8 cellular contexts compared by ENCODE assay signal in the genomic region with DNA sequence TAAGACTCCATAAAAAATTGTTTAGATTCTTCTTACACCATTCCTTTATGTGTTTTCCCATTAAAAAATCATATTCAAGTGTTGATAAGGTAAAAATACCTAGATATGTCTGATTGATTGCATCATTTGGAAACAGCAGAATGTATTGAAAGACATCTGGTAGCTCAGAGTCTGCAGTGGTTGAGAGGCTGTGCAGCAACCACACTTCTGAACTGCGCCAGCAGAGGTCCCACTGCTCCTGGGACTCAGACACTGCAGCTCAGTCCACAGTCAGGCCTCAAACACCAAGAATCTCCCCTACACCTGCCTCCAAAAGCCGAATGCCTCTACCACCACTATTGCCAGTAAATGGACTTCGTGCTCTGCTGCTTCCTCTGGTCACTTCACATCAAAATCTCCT.
A peak's percentile ranks its signal among the peaks of the same experiment; 100 is the strongest.
DNase-seq lines count a peak whose midpoint lies in the region; ATAC-seq and TF ChIP-seq lines count a peak whose summit lies in the region.

No MANE protein-coding gene starts in this region.

- no peaks in the 10 kb centered on the region for H3K36me3 Mint-ChIP-seq in CD4-positive, alpha-beta memory T cell
- no peaks in the 10 kb centered on the region for H3K36me3 Mint-ChIP-seq in activated CD4-positive, alpha-beta memory T cell treated with anti-CD3 and anti-CD28 coated beads for 36 hours
- peaks cover 3% of the 10 kb centered on the region for H3K36me3 Mint-ChIP-seq in neural crest cell (ENCODE audit: low read depth)

- H3K27ac ChIP-seq in CD4-positive, alpha-beta memory T cell (ENCODE audit: low read depth, low read length): no peak overlapping the region
- H3K27ac ChIP-seq in Karpas-422 (ENCODE audit: low read length): no peak overlapping the region
- H3K27ac ChIP-seq in esophagus squamous epithelium: no peak overlapping the region

- H3K27me3 ChIP-seq in CD4-positive, alpha-beta memory T cell (ENCODE audit: insufficient read depth, low read length): no peaks in the 10 kb centered on the region
- no peaks in the 10 kb centered on the region for H3K27me3 ChIP-seq in Karpas-422 (ENCODE audit: low read length)
- peaks cover 0 to 4% (median 0%) of the 10 kb centered on the region in 4 donors for H3K27me3 ChIP-seq in esophagus squamous epithelium

- peaks cover 10% of the 10 kb centered on the region for H3K4me1 ChIP-seq in CD4-positive, alpha-beta memory T cell (ENCODE audit: insufficient read depth, low read length)
- H3K4me1 ChIP-seq in Karpas-422 (ENCODE audit: low read length) (no peaks in the 10 kb centered on the region), esophagus squamous epithelium (no peaks in the 10 kb centered on the region)

- H3K79me2 ChIP-seq in Karpas-422 (ENCODE audit: low read length): no peaks in the 10 kb centered on the region

- intact Hi-C loops in CD4-positive, alpha-beta memory T cell (cut with micrococcal nuclease): loop anchor here (1.0 to 10.0 kb wide), 2 partner anchors 93 to 300 kb away; no protein-coding TSS in a partner anchor
- intact Hi-C loops in activated CD4-positive, alpha-beta memory T cell treated with anti-CD3 and anti-CD28 coated beads for 36 hours (cut with micrococcal nuclease): loop anchor here (1.0 kb wide), 1 partner anchor 93 kb away; no protein-coding TSS in a partner anchor
- intact Hi-C loops in esophagus squamous epithelium (cut with DNase I): no loop called here

- H3K27me3 Mint-ChIP-seq in CD4-positive, alpha-beta memory T cell: no peaks in the 10 kb centered on the region
- no peaks in the 10 kb centered on the region for H3K27me3 Mint-ChIP-seq in activated CD4-positive, alpha-beta memory T cell treated with anti-CD3 and anti-CD28 coated beads for 36 hours
- H3K27me3 Mint-ChIP-seq in neural crest cell (ENCODE audit: low read depth): no peaks in the 10 kb centered on the region

- 76 to 100% methylated on average over 1 to 3 of the region's 3 CpGs for WGBS in esophagus squamous epithelium, 2 donors

- TF ChIP-seq POLR2A in esophagus squamous epithelium (IDR thresholded peaks at IDR 0.05): no peak

- H3K4me1 Mint-ChIP-seq in CD4-positive, alpha-beta memory T cell: peaks cover 21 to 24% (median 22%) of the 10 kb centered on the region in 4 donors
- H3K4me1 Mint-ChIP-seq in activated CD4-positive, alpha-beta memory T cell treated with anti-CD3 and anti-CD28 coated beads for 36 hours (ENCODE audit: low read depth): peaks cover 9% of the 10 kb centered on the region
- peaks cover 29% of the 10 kb centered on the region for H3K4me1 Mint-ChIP-seq in neural crest cell

- H3K4me2 ChIP-seq in Karpas-422 (ENCODE audit: low read depth, low read length, poor library complexity, severe bottlenecking): no peak overlapping the region

- H3K27ac Mint-ChIP-seq in CD4-positive, alpha-beta memory T cell: peak overlapping the region in 3 of 7 donors; percentile 34 to 52 (median 43)
- no peak overlapping the region for H3K27ac Mint-ChIP-seq in activated CD4-positive, alpha-beta memory T cell treated with anti-CD3 and anti-CD28 coated beads for 36 hours
- H3K27ac Mint-ChIP-seq in neural crest cell (ENCODE audit: unreplicated experiment): no peak overlapping the region

- no peak overlapping the region for H3K4me3 Mint-ChIP-seq in CD4-positive, alpha-beta memory T cell
- H3K4me3 Mint-ChIP-seq in activated CD4-positive, alpha-beta memory T cell treated with anti-CD3 and anti-CD28 coated beads for 36 hours: no peak overlapping the region
- H3K4me3 Mint-ChIP-seq in neural crest cell: no peak overlapping the region

- H3K9me2 ChIP-seq in Karpas-422 (replicated peaks; ENCODE audit: insufficient read depth, low read length): no peaks in the 10 kb centered on the region

- DNase-seq in CD4-positive, alpha-beta memory T cell: peak; percentile 50 to 65 (median 60)
- DNase-seq in Karpas-422 (peak; percentile 74), epithelial cell of esophagus (ENCODE audit: low read depth) (peak; percentile 53), neural crest cell (ENCODE audit: low read depth, low spot score) (peak; percentile 30), dedifferentiated amniotic fluid mesenchymal stem cell (ENCODE audit: extremely low spot score) (no peak), esophagus squamous epithelium (lab: John Stamatoyannopoulos, UW) (no peak)
- peak; percentile 62 for DNase-seq in activated CD4-positive, alpha-beta memory T cell treated with anti-CD3 and anti-CD28 coated beads for 36 hours

- H3K9me3 Mint-ChIP-seq in CD4-positive, alpha-beta memory T cell: peaks cover 0 to 4% (median 0%) of the 10 kb centered on the region in 8 donors
- no peaks in the 10 kb centered on the region for H3K9me3 Mint-ChIP-seq in activated CD4-positive, alpha-beta memory T cell treated with anti-CD3 and anti-CD28 coated beads for 36 hours
- H3K9me3 Mint-ChIP-seq in neural crest cell: peaks cover 10% of the 10 kb centered on the region

- POLR2A ChIA-PET in CD4-positive, alpha-beta memory T cell (lab: Charles Lee; ENCODE audit: partially characterized antibody): interaction anchor here (1.7 to 2.7 kb wide), 3 partner anchors 23 to 92 kb away, joined by 5 to 46 read pairs (median 10); no protein-coding TSS in a partner anchor
- POLR2A ChIA-PET in activated CD4-positive, alpha-beta memory T cell treated with anti-CD3 and anti-CD28 coated beads for 36 hours (lab: Charles Lee): interaction anchor here (1.1 kb wide), 1 partner anchor 93 kb away, joined by 4 read pairs; no protein-coding TSS in a partner anchor

- H3K9me3 ChIP-seq in CD4-positive, alpha-beta memory T cell (ENCODE audit: control insufficient read depth in 1 of 2, low read length in 2 of 2): no peaks in the 10 kb centered on the region
- H3K9me3 ChIP-seq in Karpas-422 (ENCODE audit: low read length): no peaks in the 10 kb centered on the region
- H3K9me3 ChIP-seq in esophagus squamous epithelium: no peaks in the 10 kb centered on the region

- H3K4me3 ChIP-seq in CD4-positive, alpha-beta memory T cell (ENCODE audit: low read length in 2 of 2): no peak overlapping the region
- H3K4me3 ChIP-seq in Karpas-422 (ENCODE audit: low read length) (no peak overlapping the region), epithelial cell of esophagus (ENCODE audit: low read length) (no peak overlapping the region), esophagus squamous epithelium (no peak overlapping the region)

- CTCF ChIA-PET in CD4-positive, alpha-beta memory T cell (lab: Charles Lee; ENCODE audit: partially characterized antibody): interaction anchor here (0.6 to 12.7 kb wide), 29 partner anchors 13 to 177 kb away, joined by 3 to 391 read pairs (median 4); a partner anchor contains a TSS
- CTCF ChIA-PET in activated CD4-positive, alpha-beta memory T cell treated with anti-CD3 and anti-CD28 coated beads for 36 hours (lab: Charles Lee): interaction anchor here (0.6 to 8.0 kb wide), 13 partner anchors 13 to 296 kb away, joined by 3 to 148 read pairs (median 4); no protein-coding TSS in a partner anchor

- no peak overlapping the region for H2AFZ ChIP-seq in Karpas-422 (ENCODE audit: low read length)

- peak; percentile 83 for ATAC-seq in GM19463 (IDR thresholded peaks at IDR 0.05; ENCODE audit: unreplicated experiment)

- H4K20me1 ChIP-seq in Karpas-422 (ENCODE audit: insufficient read depth, low read depth, low read length): no peaks in the 10 kb centered on the region

- no peak overlapping the region for H3K9ac ChIP-seq in Karpas-422 (ENCODE audit: low read length)

- TF ChIP-seq CTCF in epithelial cell of esophagus (IDR thresholded peaks at IDR 0.05; ENCODE audit: insufficient read depth, low read depth, low read length, missing control alignments): peak; percentile 69
- TF ChIP-seq CTCF in neural crest cell (conservative IDR thresholded peaks at IDR 0.05): peak; percentile 56
- peak in 3 of 6 experiments; percentile 8 to 61 (median 27) for TF ChIP-seq CTCF in esophagus squamous epithelium (IDR thresholded peaks at IDR 0.05)

- no peaks in the 10 kb centered on the region for H3K36me3 ChIP-seq in CD4-positive, alpha-beta memory T cell (ENCODE audit: insufficient read depth, low read length)
- H3K36me3 ChIP-seq in Karpas-422 (ENCODE audit: insufficient read depth, low read length) (no peaks in the 10 kb centered on the region), esophagus squamous epithelium (no peaks in the 10 kb centered on the region)

Comparison
In these comparisons a context has a peak if more than half of its experiments do, and no peak if none do; other contexts are left out.
1. DNase-seq: peak in CD4-positive, alpha-beta memory T cell (5 of 5), Karpas-422 (single experiment), activated CD4-positive, alpha-beta memory T cell treated with anti-CD3 and anti-CD28 coated beads for 36 hours (single experiment), epithelial cell of esophagus (single experiment) and neural crest cell (single experiment); none in dedifferentiated amniotic fluid mesenchymal stem cell (single experiment) and esophagus squamous epithelium (single experiment).